ENCODE assay signal across 1 cellular context in genomic region chr6:3001773-3002293, GRCh38.
TF ChIP-seq lines count a peak whose summit lies in the region.

No MANE protein-coding gene starts in this region.

TF ChIP-seq in K562, 482 proteins besides CTCF, POLR2A, EP300 and RAD21 (continued from another document):
- TF ChIP-seq, protein P1, sequence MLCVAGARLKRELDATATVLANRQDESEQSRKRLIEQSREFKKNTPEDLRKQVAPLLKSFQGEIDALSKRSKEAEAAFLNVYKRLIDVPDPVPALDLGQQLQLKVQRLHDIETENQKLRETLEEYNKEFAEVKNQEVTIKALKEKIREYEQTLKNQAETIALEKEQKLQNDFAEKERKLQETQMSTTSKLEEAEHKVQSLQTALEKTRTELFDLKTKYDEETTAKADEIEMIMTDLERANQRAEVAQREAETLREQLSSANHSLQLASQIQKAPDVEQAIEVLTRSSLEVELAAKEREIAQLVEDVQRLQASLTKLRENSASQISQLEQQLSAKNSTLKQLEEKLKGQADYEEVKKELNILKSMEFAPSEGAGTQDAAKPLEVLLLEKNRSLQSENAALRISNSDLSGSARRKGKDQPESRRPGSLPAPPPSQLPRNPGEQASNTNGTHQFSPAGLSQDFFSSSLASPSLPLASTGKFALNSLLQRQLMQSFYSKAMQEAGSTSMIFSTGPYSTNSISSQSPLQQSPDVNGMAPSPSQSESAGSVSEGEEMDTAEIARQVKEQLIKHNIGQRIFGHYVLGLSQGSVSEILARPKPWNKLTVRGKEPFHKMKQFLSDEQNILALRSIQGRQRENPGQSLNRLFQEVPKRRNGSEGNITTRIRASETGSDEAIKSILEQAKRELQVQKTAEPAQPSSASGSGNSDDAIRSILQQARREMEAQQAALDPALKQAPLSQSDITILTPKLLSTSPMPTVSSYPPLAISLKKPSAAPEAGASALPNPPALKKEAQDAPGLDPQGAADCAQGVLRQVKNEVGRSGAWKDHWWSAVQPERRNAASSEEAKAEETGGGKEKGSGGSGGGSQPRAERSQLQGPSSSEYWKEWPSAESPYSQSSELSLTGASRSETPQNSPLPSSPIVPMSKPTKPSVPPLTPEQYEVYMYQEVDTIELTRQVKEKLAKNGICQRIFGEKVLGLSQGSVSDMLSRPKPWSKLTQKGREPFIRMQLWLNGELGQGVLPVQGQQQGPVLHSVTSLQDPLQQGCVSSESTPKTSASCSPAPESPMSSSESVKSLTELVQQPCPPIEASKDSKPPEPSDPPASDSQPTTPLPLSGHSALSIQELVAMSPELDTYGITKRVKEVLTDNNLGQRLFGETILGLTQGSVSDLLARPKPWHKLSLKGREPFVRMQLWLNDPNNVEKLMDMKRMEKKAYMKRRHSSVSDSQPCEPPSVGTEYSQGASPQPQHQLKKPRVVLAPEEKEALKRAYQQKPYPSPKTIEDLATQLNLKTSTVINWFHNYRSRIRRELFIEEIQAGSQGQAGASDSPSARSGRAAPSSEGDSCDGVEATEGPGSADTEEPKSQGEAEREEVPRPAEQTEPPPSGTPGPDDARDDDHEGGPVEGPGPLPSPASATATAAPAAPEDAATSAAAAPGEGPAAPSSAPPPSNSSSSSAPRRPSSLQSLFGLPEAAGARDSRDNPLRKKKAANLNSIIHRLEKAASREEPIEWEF (CRISPR knock-in tag; IDR thresholded peaks at IDR 0.05), result no peak
- no peak for TF ChIP-seq CBFA2T2 (conservative IDR thresholded peaks at IDR 0.05)
- no peak; the same call in 1 of the 2 replicates for TF ChIP-seq RAD51 (IDR thresholded peaks at IDR 0.05; ENCODE audit: borderline replicate concordance, low read depth)
- TF ChIP-seq SAP30 (IDR thresholded peaks at IDR 0.05; ENCODE audit: borderline replicate concordance, insufficient read depth, low read depth, low read length, poor library complexity, severe bottlenecking), result no peak
- no peak for TF ChIP-seq HMG20B (CRISPR knock-in tag; IDR thresholded peaks at IDR 0.05)
- TF ChIP-seq COPS2 (conservative IDR thresholded peaks at IDR 0.05), result no peak
